In the genomic region with DNA sequence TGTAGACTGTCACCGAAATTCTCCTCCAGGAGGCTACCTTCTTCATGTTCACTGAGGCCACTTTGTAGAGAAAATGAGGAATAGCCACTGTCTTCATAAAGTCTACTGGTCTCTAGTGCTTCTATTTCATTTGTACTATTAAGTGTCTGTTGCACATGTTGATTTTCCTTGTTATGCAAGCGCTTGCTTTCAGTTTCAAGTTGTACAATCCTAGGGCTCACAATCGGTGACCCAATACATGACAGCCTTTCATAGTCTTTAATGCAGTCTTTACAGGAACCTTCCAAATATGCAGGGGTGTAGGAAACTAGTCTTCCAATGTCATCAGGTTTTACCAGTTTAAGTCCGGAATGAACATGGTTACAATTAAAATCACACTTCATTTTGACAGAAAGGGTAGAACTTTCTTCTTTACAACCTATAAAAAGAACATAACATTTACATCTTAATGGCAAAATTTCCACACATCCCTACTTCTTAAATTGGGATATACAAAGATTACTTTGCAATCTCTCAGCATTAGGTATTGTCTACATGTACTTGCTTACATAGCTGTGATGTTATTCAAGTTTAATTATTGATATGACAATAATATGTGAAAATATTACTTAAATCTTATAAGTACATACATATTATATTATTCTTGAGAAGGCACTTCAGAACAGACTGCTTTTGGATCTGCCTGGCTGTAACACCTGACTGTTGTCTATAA, we compare ENCODE assay signal across 9 cellular contexts. TPM values are rescaled to one million over a fixed set of nuclear protein-coding genes. Genes with fewer than 3 reads are reported as not detected.
DNase-seq lines count a peak whose midpoint lies in the region; ATAC-seq and TF ChIP-seq lines count a peak whose summit lies in the region.
"Had no signal": no experiment of that assay in that cellular context is flagged by ENCODE, and none has a peak within 500 bp of the region (broad histone marks: within the 10 kb centered on the region; RNA-seq: fewer than 3 reads in every experiment).

No MANE protein-coding gene starts in this region.

- DNase-seq in activated CD8-positive, alpha-beta T cell treated with anti-CD3 and anti-CD28 coated beads for 36 hours = no peak
- no peak for DNase-seq in natural killer cell treated with Interleukin-12 subunit alpha and Interleukin-12 subunit beta and Interleukin-15 and Interleukin-18, amount 100 ng/mL, for 72 hours (ENCODE audit: low spot score)
- no peak for DNase-seq in sigmoid colon
- DNase-seq in GM03348 (ENCODE audit: low spot score) = no peak
- DNase-seq in Caco-2 = no peak
- no peak for DNase-seq in PC-3
- DNase-seq: effector memory CD4-positive, alpha-beta T cell had no signal

- H3K36me3 ChIP-seq in sigmoid colon = peaks cover 0 to 49% (median 2%) of the 10 kb centered on the region in 4 donors
- peaks cover 3% of the 10 kb centered on the region; the same call in 1 of the 2 replicates for H3K36me3 ChIP-seq in Caco-2 (ENCODE audit: control insufficient read depth, insufficient read depth, low read length)
- peaks cover 66% of the 10 kb centered on the region for H3K36me3 ChIP-seq in PC-3 (ENCODE audit: low read depth, low read length)

- no TSS peak for BruUV-seq in Caco-2 (replicated peaks; lab: Mats Ljungman, UMichigan)
- BruUV-seq in PC-3 (replicated peaks; lab: Mats Ljungman, UMichigan) = no TSS peak

- H3K27me3 Mint-ChIP-seq in activated CD8-positive, alpha-beta T cell treated with anti-CD3 and anti-CD28 coated beads for 36 hours = no peaks in the 10 kb centered on the region
- no peaks in the 10 kb centered on the region for H3K27me3 Mint-ChIP-seq in natural killer cell treated with Interleukin-12 subunit alpha and Interleukin-12 subunit beta and Interleukin-15 and Interleukin-18, amount 100 ng/mL, for 72 hours
- no peaks in the 10 kb centered on the region for H3K27me3 Mint-ChIP-seq in Caco-2 (ENCODE audit: insufficient read depth, unreplicated experiment)

- H3K4me1 ChIP-seq in sigmoid colon = no peaks in the 10 kb centered on the region
- H3K4me1 ChIP-seq in Caco-2 = no peaks in the 10 kb centered on the region; the same call in 1 of the 2 replicates
- peaks cover 15% of the 10 kb centered on the region for H3K4me1 ChIP-seq in PC-3 (ENCODE audit: insufficient read depth, low read length)

- H3K4me3 ChIP-seq in sigmoid colon (no peak overlapping the region), Caco-2 (ENCODE audit: low read depth, low read length) (no peak overlapping the region), PC-3 (ENCODE audit: low read length) (no peak overlapping the region)

- intact Hi-C loops in activated CD8-positive, alpha-beta T cell treated with anti-CD3 and anti-CD28 coated beads for 36 hours (cut with micrococcal nuclease) = no loop called here
- intact Hi-C loops in sigmoid colon (cut with DNase I) (loop anchor here (5.0 kb wide), 1 partner anchor 42 kb away; no protein-coding TSS in a partner anchor), Caco-2 (cut with micrococcal nuclease; ENCODE audit: unreplicated experiment) (no loop called here), PC-3 (cut with micrococcal nuclease) (no loop called here)

- H3K27ac ChIP-seq in sigmoid colon = no peak overlapping the region
- H3K27ac ChIP-seq in PC-3 (ENCODE audit: low read length) = no peak overlapping the region

- H3K9me3 Mint-ChIP-seq in activated CD8-positive, alpha-beta T cell treated with anti-CD3 and anti-CD28 coated beads for 36 hours = peaks cover 3% of the 10 kb centered on the region
- H3K9me3 Mint-ChIP-seq in natural killer cell treated with Interleukin-12 subunit alpha and Interleukin-12 subunit beta and Interleukin-15 and Interleukin-18, amount 100 ng/mL, for 72 hours = no peaks in the 10 kb centered on the region
- H3K9me3 Mint-ChIP-seq in Caco-2 (ENCODE audit: unreplicated experiment) = no peaks in the 10 kb centered on the region

- peak overlapping the region; percentile 22 for H3K4me3 Mint-ChIP-seq in activated CD8-positive, alpha-beta T cell treated with anti-CD3 and anti-CD28 coated beads for 36 hours
- H3K4me3 Mint-ChIP-seq in natural killer cell treated with Interleukin-12 subunit alpha and Interleukin-12 subunit beta and Interleukin-15 and Interleukin-18, amount 100 ng/mL, for 72 hours = peak overlapping the region; percentile 81
- H3K4me3 Mint-ChIP-seq in Caco-2 (ENCODE audit: unreplicated experiment) = no peak overlapping the region

- no peaks in the 10 kb centered on the region for H3F3A ChIP-seq in PC-3 (ENCODE audit: low read length, unreplicated experiment)

- peaks cover 73% of the 10 kb centered on the region for H3K79me2 ChIP-seq in PC-3 (ENCODE audit: low read length)

- H3K4me2 ChIP-seq in PC-3 (ENCODE audit: low read length) = no peak overlapping the region; the same call in 1 of the 2 replicates

- 73 to 87% methylated on average over 4 of the region's 4 CpGs for WGBS in sigmoid colon, 2 donors

- peaks cover 46% of the 10 kb centered on the region for H3K4me1 Mint-ChIP-seq in activated CD8-positive, alpha-beta T cell treated with anti-CD3 and anti-CD28 coated beads for 36 hours (ENCODE audit: low read depth)
- peaks cover 26 to 28% of the 10 kb centered on the region in 2 donors for H3K4me1 Mint-ChIP-seq in natural killer cell treated with Interleukin-12 subunit alpha and Interleukin-12 subunit beta and Interleukin-15 and Interleukin-18, amount 100 ng/mL, for 72 hours (ENCODE audit: low read depth in 2 of 2)
- peaks cover 5% of the 10 kb centered on the region for H3K4me1 Mint-ChIP-seq in Caco-2 (ENCODE audit: low read depth, unreplicated experiment)

- H3K27me3 ChIP-seq in sigmoid colon = no peaks in the 10 kb centered on the region
- no peaks in the 10 kb centered on the region for H3K27me3 ChIP-seq in Caco-2 (replicated peaks; ENCODE audit: control insufficient read depth, insufficient read depth, low read length)
- H3K27me3 ChIP-seq in PC-3 (ENCODE audit: low read length) = no peaks in the 10 kb centered on the region

- H3K27ac Mint-ChIP-seq in activated CD8-positive, alpha-beta T cell treated with anti-CD3 and anti-CD28 coated beads for 36 hours = no peak overlapping the region
- H3K27ac Mint-ChIP-seq in natural killer cell treated with Interleukin-12 subunit alpha and Interleukin-12 subunit beta and Interleukin-15 and Interleukin-18, amount 100 ng/mL, for 72 hours = peak overlapping the region; percentile 75 to 93
- H3K27ac Mint-ChIP-seq in Caco-2 (ENCODE audit: unreplicated experiment) = no peak overlapping the region

- H3K9me2 ChIP-seq in PC-3 (replicated peaks; ENCODE audit: low read length) = no peaks in the 10 kb centered on the region

- ATAC-seq in GM18858 (IDR thresholded peaks at IDR 0.05; ENCODE audit: unreplicated experiment) = peak; percentile 55
- peak; percentile 63 for ATAC-seq in HG02981 (IDR thresholded peaks at IDR 0.05; ENCODE audit: unreplicated experiment)
- peak; percentile 24 for ATAC-seq in activated CD8-positive, alpha-beta T cell treated with anti-CD3 and anti-CD28 coated beads for 36 hours
- peak; percentile 82 to 85 for ATAC-seq in natural killer cell treated with Interleukin-12 subunit alpha and Interleukin-12 subunit beta and Interleukin-15 and Interleukin-18, amount 100 ng/mL, for 72 hours
- no peak for ATAC-seq in PC-3

- TF ChIP-seq EP300 in sigmoid colon (IDR thresholded peaks at IDR 0.05) = no peak

- POLR2A ChIA-PET in activated CD8-positive, alpha-beta T cell treated with anti-CD3 and anti-CD28 coated beads for 36 hours (lab: Charles Lee) = no interaction called here
- POLR2A ChIA-PET in Caco-2 (lab: Charles Lee) = no interaction called here
- POLR2A ChIA-PET in PC-3 (lab: Charles Lee; ENCODE audit: unreplicated experiment) = no interaction called here

- peaks cover 86% of the 10 kb centered on the region for H3K36me3 Mint-ChIP-seq in activated CD8-positive, alpha-beta T cell treated with anti-CD3 and anti-CD28 coated beads for 36 hours (ENCODE audit: low read depth)
- H3K36me3 Mint-ChIP-seq in natural killer cell treated with Interleukin-12 subunit alpha and Interleukin-12 subunit beta and Interleukin-15 and Interleukin-18, amount 100 ng/mL, for 72 hours = peaks cover 44% of the 10 kb centered on the region
- H3K36me3 Mint-ChIP-seq in Caco-2 (ENCODE audit: insufficient read depth, unreplicated experiment) = peaks cover 87% of the 10 kb centered on the region

- CTCF ChIA-PET in activated CD8-positive, alpha-beta T cell treated with anti-CD3 and anti-CD28 coated beads for 36 hours (lab: Charles Lee) = no interaction called here
- CTCF ChIA-PET in Caco-2 (lab: Charles Lee) (no interaction called here), PC-3 (lab: Charles Lee) (no interaction called here)

- TF ChIP-seq CTCF in activated CD8-positive, alpha-beta T cell treated with anti-CD3 and anti-CD28 coated beads for 36 hours (IDR thresholded peaks at IDR 0.05) = no peak
- TF ChIP-seq CTCF in sigmoid colon (IDR thresholded peaks at IDR 0.05) (no peak), Caco-2 (IDR thresholded peaks at IDR 0.05; ENCODE audit: insufficient read depth in 1 of 2, low read depth in 1 of 2, low read length in 1 of 2, severe bottlenecking in 1 of 2, unreplicated experiment in 1 of 2) (no peak), PC-3 (conservative IDR thresholded peaks at IDR 0.05; ENCODE audit: low read depth, low read length) (no peak)

- H3K9me3 ChIP-seq in sigmoid colon = no peaks in the 10 kb centered on the region
- H3K9me3 ChIP-seq in Caco-2 = no peaks in the 10 kb centered on the region
- no peaks in the 10 kb centered on the region for H3K9me3 ChIP-seq in PC-3 (ENCODE audit: low read length)

- TF ChIP-seq POLR2A in sigmoid colon (IDR thresholded peaks at IDR 0.05) = no peak

- peaks cover 52% of the 10 kb centered on the region for H4K20me1 ChIP-seq in PC-3 (ENCODE audit: low read length)

- H3K9ac ChIP-seq in PC-3 (ENCODE audit: low read length) = no peak overlapping the region

- H2AFZ ChIP-seq in PC-3 (ENCODE audit: low read length) = no peak overlapping the region

RNA-seq across cellular contexts. Expression of a gene that starts 7.5 kb away (rescaled TPM):
- 10 to 100 TPM; 40.9 to 44.0 TPM for total RNA-seq in activated CD8-positive, alpha-beta T cell treated with anti-CD3 and anti-CD28 coated beads for 36 hours
- total RNA-seq in natural killer cell treated with Interleukin-12 subunit alpha and Interleukin-12 subunit beta and Interleukin-15 and Interleukin-18, amount 100 ng/mL, for 72 hours = 10 to 100 TPM; 26.3 to 33.9 TPM
- total RNA-seq in sigmoid colon = 1 to 10 TPM; 1.9 to 6.4 (median 2.7) TPM
- polyA plus RNA-seq in sigmoid colon = 1 to 10 TPM; 1.8 to 5.4 (median 3.7) TPM
- total RNA-seq in Caco-2 (2022) = 31.4 and 35.5 TPM in 2 replicates
- total RNA-seq in PC-3 (2014; rRNA removed) = 11.5 and 16.8 TPM in 2 replicates

RNA-seq across cellular contexts. Expression of a gene that starts 27.1 kb away (rescaled TPM):
- 10 to 100 TPM; 15.7 to 17.5 TPM for total RNA-seq in activated CD8-positive, alpha-beta T cell treated with anti-CD3 and anti-CD28 coated beads for 36 hours
- 10 to 100 TPM; 23.6 to 30.8 TPM for total RNA-seq in natural killer cell treated with Interleukin-12 subunit alpha and Interleukin-12 subunit beta and Interleukin-15 and Interleukin-18, amount 100 ng/mL, for 72 hours
- total RNA-seq in sigmoid colon (10 to 100 TPM; 14.3 to 25.3 (median 18.5) TPM), Caco-2 (2022) (24.4 and 26.3 TPM in 2 replicates), PC-3 (2014; rRNA removed) (12.7 and 19.1 TPM in 2 replicates)
- 10 to 100 TPM in 2 of 3 donors, 1 to 10 TPM in 1; 9.8 to 22.8 (median 19.9) TPM for polyA plus RNA-seq in sigmoid colon

Comparison
In these comparisons a context has a peak if more than half of its experiments do, and no peak if none do; other contexts are left out.
1. H3K27ac Mint-ChIP-seq: peak in natural killer cell treated with Interleukin-12 subunit alpha and Interleukin-12 subunit beta and Interleukin-15 and Interleukin-18, amount 100 ng/mL, for 72 hours (2 of 2); none in activated CD8-positive, alpha-beta T cell treated with anti-CD3 and anti-CD28 coated beads for 36 hours (single experiment) and Caco-2 (single experiment).